In genomic region chr10:75302029-75302428, GRCh38 we compare ENCODE assay signal across 4 cellular contexts.
A peak's percentile ranks its signal among the peaks of the same experiment; 100 is the strongest.
TF ChIP-seq lines count a peak whose summit lies in the region.

No MANE protein-coding gene starts in this region.

TF ChIP-seq in HCT116, 20 proteins besides CTCF, POLR2A, EP300 and RAD21:
- peak; percentile 76 for TF ChIP-seq CBX3 (IDR thresholded peaks at IDR 0.05; ENCODE audit: low read depth)
- TF ChIP-seq SIN3A (IDR thresholded peaks at IDR 0.05; ENCODE audit: low read depth): no peak
TF ChIP-seq in HCT116: peak in this region for 1.

TF ChIP-seq in HEK293, 187 proteins besides CTCF, POLR2A, EP300 and RAD21:
- TF ChIP-seq ZNF529 (tag by site-specific recombination; IDR thresholded peaks at IDR 0.05; ENCODE audit: insufficient replicate concordance): peak; percentile 32
- TF ChIP-seq ZSCAN16 (tag by site-specific recombination; IDR thresholded peaks at IDR 0.05): no peak
- peak; percentile 87; the same call in 1 of the 2 replicates for TF ChIP-seq ZNF626 (tag by site-specific recombination; IDR thresholded peaks at IDR 0.05)
- TF ChIP-seq ZNF623 (tag by site-specific recombination; IDR thresholded peaks at IDR 0.05): no peak
- TF ChIP-seq, protein P1, sequence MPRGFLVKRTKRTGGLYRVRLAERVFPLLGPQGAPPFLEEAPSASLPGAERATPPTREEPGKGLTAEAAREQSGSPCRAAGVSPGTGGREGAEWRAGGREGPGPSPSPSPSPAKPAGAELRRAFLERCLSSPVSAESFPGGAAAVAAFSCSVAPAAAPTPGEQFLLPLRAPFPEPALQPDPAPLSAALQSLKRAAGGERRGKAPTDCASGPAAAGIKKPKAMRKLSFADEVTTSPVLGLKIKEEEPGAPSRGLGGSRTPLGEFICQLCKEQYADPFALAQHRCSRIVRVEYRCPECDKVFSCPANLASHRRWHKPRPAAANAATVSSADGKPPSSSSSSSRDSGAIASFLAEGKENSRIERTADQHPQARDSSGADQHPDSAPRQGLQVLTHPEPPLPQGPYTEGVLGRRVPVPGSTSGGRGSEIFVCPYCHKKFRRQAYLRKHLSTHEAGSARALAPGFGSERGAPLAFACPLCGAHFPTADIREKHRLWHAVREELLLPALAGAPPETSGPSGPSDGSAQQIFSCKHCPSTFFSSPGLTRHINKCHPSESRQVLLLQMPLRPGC (tag by site-specific recombination; IDR thresholded peaks at IDR 0.05): no peak
- no peak for TF ChIP-seq FEZF1 (tag by site-specific recombination; IDR thresholded peaks at IDR 0.05)
- peak; percentile 95 for TF ChIP-seq TRIM28 (IDR thresholded peaks at IDR 0.05; ENCODE audit: borderline replicate concordance, low read length)
- TF ChIP-seq SETDB1 (IDR thresholded peaks at IDR 0.05; ENCODE audit: insufficient read length, low read length): peak; percentile 89
- peak; percentile 61; the same call in 1 of the 2 replicates for TF ChIP-seq ZNF610 (tag by site-specific recombination; IDR thresholded peaks at IDR 0.05; ENCODE audit: borderline replicate concordance)
- TF ChIP-seq ZNF19 (tag by site-specific recombination; IDR thresholded peaks at IDR 0.05; ENCODE audit: low read depth): no peak
- peak; percentile 34; the same call in 1 of the 2 replicates for TF ChIP-seq ZNF549 (tag by site-specific recombination; IDR thresholded peaks at IDR 0.05)
- no peak for TF ChIP-seq GFI1B (tag by site-specific recombination; IDR thresholded peaks at IDR 0.05)
- no peak for TF ChIP-seq ZNF433 (tag by site-specific recombination; IDR thresholded peaks at IDR 0.05; ENCODE audit: low read depth)

TF ChIP-seq in WTC11, 78 proteins besides CTCF, POLR2A, EP300 and RAD21:
- TF ChIP-seq GTF2I (CRISPR knock-in tag; conservative IDR thresholded peaks at IDR 0.05): no peak
- TF ChIP-seq ZNF317 (CRISPR knock-in tag; IDR thresholded peaks at IDR 0.05; ENCODE audit: borderline replicate concordance, low read depth): peak; percentile 92
TF ChIP-seq in WTC11: peak in this region for 1.

TF ChIP-seq in endothelial cell of umbilical vein, 7 proteins besides CTCF, POLR2A, EP300 and RAD21:
- TF ChIP-seq EZH2 (IDR thresholded peaks at IDR 0.05; ENCODE audit: borderline replicate concordance, low read depth, low read length, severe bottlenecking) (no peak), MYC (IDR thresholded peaks at IDR 0.05; ENCODE audit: low read depth, low read length) (no peak), FOS (IDR thresholded peaks at IDR 0.05; ENCODE audit: borderline replicate concordance, insufficient read depth, low read length) (no peak), JUN (IDR thresholded peaks at IDR 0.05; ENCODE audit: borderline replicate concordance, insufficient read depth, insufficient read length, low read depth) (no peak), GATA2 (IDR thresholded peaks at IDR 0.05; ENCODE audit: insufficient read depth, insufficient read length, low read depth, low read length) (no peak), POLR2AphosphoS5 (IDR thresholded peaks at IDR 0.05; ENCODE audit: insufficient read depth, low read depth, low read length) (no peak)
- TF ChIP-seq, protein P2, sequence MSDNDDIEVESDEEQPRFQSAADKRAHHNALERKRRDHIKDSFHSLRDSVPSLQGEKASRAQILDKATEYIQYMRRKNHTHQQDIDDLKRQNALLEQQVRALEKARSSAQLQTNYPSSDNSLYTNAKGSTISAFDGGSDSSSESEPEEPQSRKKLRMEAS (IDR thresholded peaks at IDR 0.05; ENCODE audit: insufficient read depth, insufficient read length): no peak
